In genomic region chr11:93845181-93846092, GRCh38 we compare ENCODE assay signal across 17 cellular contexts. TPM values are rescaled to one million over a fixed set of nuclear protein-coding genes. Genes with fewer than 3 reads are reported as not detected.
A peak's percentile ranks its signal among the peaks of the same experiment; 100 is the strongest.
DNase-seq lines count a peak whose midpoint lies in the region; FAIRE-seq and TF ChIP-seq lines count a peak whose summit lies in the region.
"Had no signal": no experiment of that assay in that cellular context is flagged by ENCODE, and none has a peak within 500 bp of the region (broad histone marks: within the 10 kb centered on the region; RNA-seq: fewer than 3 reads in every experiment).

No MANE protein-coding gene starts in this region.

- H3K4me1 Mint-ChIP-seq in HFFc6 (ENCODE audit: low read depth) (peaks cover 69% of the 10 kb centered on the region), astrocyte (ENCODE audit: low read depth, unreplicated experiment) (peaks cover 26% of the 10 kb centered on the region)

- no peak overlapping the region for H3K27ac ChIP-seq in astrocyte (ENCODE audit: low read depth, low read length)
- no peak overlapping the region for H3K27ac ChIP-seq in keratinocyte (ENCODE audit: control insufficient read depth, insufficient read depth, low read length)
- H3K27ac ChIP-seq: KMS-11, Peyer's patch had no signal

- H3K4me1 ChIP-seq in astrocyte (ENCODE audit: insufficient read depth, low read length) (peaks cover 15% of the 10 kb centered on the region), keratinocyte (ENCODE audit: control insufficient read depth, extremely low read depth, insufficient read depth, low read length) (peaks cover 26% of the 10 kb centered on the region)

- dilution Hi-C loops in keratinocyte (cut with MboI; ENCODE audit: extremely low pct_ligation_motif_present, low sequenced_read_pairs): no loop called here

- FAIRE-seq in astrocyte (lab: Jason Lieb, UNC) (no peak), keratinocyte (lab: Jason Lieb, UNC) (no peak)
- FAIRE-seq: GM12878 had no signal

- H3K4me3 ChIP-seq in astrocyte (ENCODE audit: insufficient read depth, low read depth, low read length) (no peak overlapping the region), keratinocyte (ENCODE audit: control insufficient read depth in 2 of 3, extremely low read depth in 1 of 3, insufficient read depth in 2 of 3, low read depth in 1 of 3, low read length in 3 of 3) (no peak overlapping the region)
- H3K4me3 ChIP-seq: GM12878, GM23338, Peyer's patch had no signal

- H3K27me3 Mint-ChIP-seq in HFFc6 (ENCODE audit: insufficient read depth) (peaks cover 2% of the 10 kb centered on the region), astrocyte (ENCODE audit: low read depth, unreplicated experiment) (peaks cover 8% of the 10 kb centered on the region)

- H3K4me3 Mint-ChIP-seq in HFFc6 (no peak overlapping the region), astrocyte (ENCODE audit: unreplicated experiment) (no peak overlapping the region)
- H3K4me3 Mint-ChIP-seq: GM23338 had no signal

- TF ChIP-seq CTCF in HFFc6 (IDR thresholded peaks at IDR 0.05) (no peak), astrocyte (IDR thresholded peaks at IDR 0.05; ENCODE audit: insufficient read depth, low read depth, low read length) (no peak), keratinocyte (optimal IDR thresholded peaks at IDR 0.05 in 1 of 3, IDR thresholded peaks at IDR 0.05 in 1 of 3, conservative IDR thresholded peaks at IDR 0.05 in 1 of 3; ENCODE audit: extremely low read depth in 1 of 3, insufficient read depth in 2 of 3, low read length in 3 of 3) (no peak)

- no peaks in the 10 kb centered on the region for H3K36me3 ChIP-seq in astrocyte (ENCODE audit: insufficient read depth, low read length)
- no peaks in the 10 kb centered on the region for H3K36me3 ChIP-seq in keratinocyte (ENCODE audit: control insufficient read depth in 2 of 2, extremely low read depth in 1 of 2, insufficient read depth in 2 of 2, low read length in 2 of 2)
- H3K36me3 ChIP-seq: Peyer's patch had no signal

- H3K9me3 Mint-ChIP-seq in HFFc6: no peaks in the 10 kb centered on the region
- peaks cover 2% of the 10 kb centered on the region for H3K9me3 Mint-ChIP-seq in astrocyte (ENCODE audit: unreplicated experiment)
- H3K9me3 Mint-ChIP-seq: GM23338 had no signal

- H3K9me3 ChIP-seq in astrocyte (ENCODE audit: insufficient read depth, low read depth, low read length) (no peaks in the 10 kb centered on the region), keratinocyte (ENCODE audit: control insufficient read depth, low read depth, low read length) (no peaks in the 10 kb centered on the region)
- H3K9me3 ChIP-seq: Peyer's patch had no signal

- H3K4me2 ChIP-seq in astrocyte (ENCODE audit: low read length): no peak overlapping the region
- H3K4me2 ChIP-seq in keratinocyte (ENCODE audit: control insufficient read depth, extremely low read depth, insufficient read depth, low read depth, low read length): peak overlapping the region; percentile 8
- H3K4me2 ChIP-seq: GM23338, KMS-11 had no signal

- H3K79me2 ChIP-seq in astrocyte (ENCODE audit: insufficient read depth, low read length) (no peaks in the 10 kb centered on the region), keratinocyte (ENCODE audit: control insufficient read depth, insufficient read depth, low read length) (no peaks in the 10 kb centered on the region)

- no peaks in the 10 kb centered on the region for H4K20me1 ChIP-seq in astrocyte (ENCODE audit: insufficient read depth, low read length)
- no peaks in the 10 kb centered on the region for H4K20me1 ChIP-seq in keratinocyte (ENCODE audit: control insufficient read depth, extremely low read depth, insufficient read depth, low read length)

- H3K36me3 Mint-ChIP-seq in HFFc6 (ENCODE audit: low read depth): no peaks in the 10 kb centered on the region
- no peaks in the 10 kb centered on the region for H3K36me3 Mint-ChIP-seq in astrocyte (ENCODE audit: low read depth, unreplicated experiment)

- DNase-seq in EL (peak; percentile 71), HFFc6 (peak; percentile 17), astrocyte (ENCODE audit: low read depth) (peak; percentile 11), keratinocyte (ENCODE audit: low read depth, low spot score) (no peak), DMS114 treated with DMSO at 0.1 percent for 48 hours (lab: John Stamatoyannopoulos, UW; ENCODE audit: unreplicated experiment) (no peak), H4 (ENCODE audit: low spot score) (no peak)
- no peak for DNase-seq in activated CD8-positive, alpha-beta memory T cell treated with anti-CD3 and anti-CD28 coated beads for 24 hours
- DNase-seq: ACHN, C1 segment of cervical spinal cord, NCI-H1436, NCI-H1930, Peyer's patch, Right ventricle myocardium superior had no signal

- H3K9ac ChIP-seq in astrocyte (ENCODE audit: low read length) (no peak overlapping the region), keratinocyte (ENCODE audit: control insufficient read depth, extremely low read depth, insufficient read depth, low read length) (no peak overlapping the region)
- H3K9ac ChIP-seq: KMS-11 had no signal

- H3K27me3 ChIP-seq in astrocyte (ENCODE audit: insufficient read depth, low read length) (no peaks in the 10 kb centered on the region), keratinocyte (ENCODE audit: control insufficient read depth, extremely low read depth, insufficient read depth, low read length) (no peaks in the 10 kb centered on the region)
- H3K27me3 ChIP-seq: Peyer's patch had no signal

- no peaks in the 10 kb centered on the region for H3K9me1 ChIP-seq in keratinocyte (ENCODE audit: control insufficient read depth, extremely low read depth, insufficient read depth, low read length)

- H3K27ac Mint-ChIP-seq in HFFc6 (peak overlapping the region; percentile 31; the same call in 1 of the 2 replicates), astrocyte (ENCODE audit: unreplicated experiment) (no peak overlapping the region)
- H3K27ac Mint-ChIP-seq: GM23338 had no signal

- H2AFZ ChIP-seq in astrocyte (ENCODE audit: low read depth, low read length) (no peak overlapping the region), keratinocyte (ENCODE audit: control insufficient read depth, low read length) (no peak overlapping the region)
- H2AFZ ChIP-seq: GM23338 had no signal

RNA-seq across cellular contexts. Expression of gene VSTM5, which starts 5.0 kb away (rescaled TPM):
- total RNA-seq in HFFc6 (2021; fragmentation: NEBNext Ultra II Directional; extraction: Animal tissue kit (Norgen Biotek cat#: 25700)): under 1 TPM in 5 of 6 experiments, not detected in 1; 0.09 to 0.28 (median 0.20) TPM
- total RNA-seq in astrocyte: 0.19 and 0.45 TPM in 2 replicates
- 0.13 to 0.16 TPM (median 0.15 TPM) in 3 replicates for polyA plus RNA-seq in keratinocyte
- polyA plus RNA-seq in keratinocyte (2011; ENCODE audit: low read depth): not detected
- polyA plus RNA-seq in keratinocyte (2011; cell fraction: cytosol; rRNA removed): 0.08 and 0.11 TPM in 2 replicates
- 0.48 and 0.85 TPM in 2 replicates for polyA plus RNA-seq in keratinocyte (2011; cell fraction: nucleus; rRNA removed)
- polyA plus RNA-seq in keratinocyte (2012; ENCODE audit: low replicate concordance): 0.49 TPM in 1 of 2 replicates, not detected in the other
- polyA minus RNA-seq in keratinocyte: 0.29 TPM in 1 of 3 replicates, not detected in the others
- not detected for polyA minus RNA-seq in keratinocyte (2011; cell fraction: cytosol; rRNA and poly(A)+ RNA removed)
- 0.11 and 0.31 TPM in 2 replicates for polyA minus RNA-seq in keratinocyte (2011; cell fraction: nucleus; rRNA and poly(A)+ RNA removed)
- not detected in 2 replicates for total RNA-seq in H4 (2014; rRNA removed; shearing (Covaris generic))
- total RNA-seq: GM12878, HT-29, Right ventricle myocardium superior had no signal
- polyA plus RNA-seq: GM12878 had no signal

Comparison
In these comparisons a context has a peak if more than half of its experiments do, and no peak if none do; other contexts are left out.
1. DNase-seq: peak in EL (single experiment), HFFc6 (single experiment) and astrocyte (single experiment); none in keratinocyte (single experiment), activated CD8-positive, alpha-beta memory T cell treated with anti-CD3 and anti-CD28 coated beads for 24 hours (single experiment), DMS114 treated with DMSO at 0.1 percent for 48 hours (single experiment) and H4 (single experiment).